Comparison of ENCODE assay signal across 8 cellular contexts in genomic region chr3:11530153-11530721, GRCh38.
DNase-seq lines count a peak whose midpoint lies in the region; FAIRE-seq and TF ChIP-seq lines count a peak whose summit lies in the region.
"Had no signal": no experiment of that assay in that cellular context is flagged by ENCODE, and none has a peak within 500 bp of the region (broad histone marks: within the 10 kb centered on the region; RNA-seq: fewer than 3 reads in every experiment).

No MANE protein-coding gene starts in this region.

- FAIRE-seq in HTR-8/SVneo (lab: Jason Lieb, UNC): peak; percentile 68

- TF ChIP-seq CTCF in ascending aorta (IDR thresholded peaks at IDR 0.05): peak in 1 of 3 experiments; percentile 27
- no peak for TF ChIP-seq CTCF in tibial artery (IDR thresholded peaks at IDR 0.05)

- intact Hi-C loops in ascending aorta (cut with DNase I) (no loop called here), tibial artery (cut with DNase I; ENCODE audit: low total_unique reads) (no loop called here)
- intact Hi-C loops in activated T-helper 1 cell treated with anti-CD3 and anti-CD28 coated beads, Interleukin-12 subunit alpha, Interleukin-12 subunit beta, Interleukin-2, Interleukin-4 antibody, amounts not matched to agents 30 ng/mL and 10 ng/mL and 1 ng/mL, durations not matched to agents 14 hours and 24 hours and 36 hours (cut with micrococcal nuclease): no loop called here

- peaks cover 3% of the 10 kb centered on the region for H3K36me3 Mint-ChIP-seq in activated T-helper 1 cell treated with anti-CD3 and anti-CD28 coated beads, Interleukin-12 subunit alpha, Interleukin-12 subunit beta, Interleukin-2, Interleukin-4 antibody, amounts not matched to agents 30 ng/mL and 10 ng/mL and 1 ng/mL, durations not matched to agents 14 hours and 24 hours and 36 hours (ENCODE audit: low read depth)

- peak; percentile 56 for DNase-seq in HTR-8/SVneo (ENCODE audit: insufficient read length, low spot score)
- DNase-seq in ascending aorta (ENCODE audit: low spot score in 2 of 2): peak in 1 of 2 donors; percentile 82
- DNase-seq in hippocampal formation (lab: John Stamatoyannopoulos, UW): peak; percentile 12 to 18
- DNase-seq in tibial artery: peak in 1 of 2 donors; percentile 79
- DNase-seq in activated T-helper 1 cell treated with anti-CD3 and anti-CD28 coated beads, Interleukin-12 subunit alpha, Interleukin-12 subunit beta, Interleukin-2, Interleukin-4 antibody, amounts not matched to agents 30 ng/mL and 10 ng/mL and 1 ng/mL, durations not matched to agents 14 hours and 24 hours and 36 hours (ENCODE audit: low spot score): no peak
- DNase-seq in NCI-H2196 (lab: John Stamatoyannopoulos, UW; ENCODE audit: unreplicated experiment): no peak
- DNase-seq in DMS114 treated with DMSO at 0.1 percent for 48 hours (lab: John Stamatoyannopoulos, UW; ENCODE audit: unreplicated experiment): no peak
- DNase-seq: NK-92 treated with Interleukin-12 subunit alpha and Interleukin-12 subunit beta, amount 100 ng/mL, for 24 hours had no signal

- H3K4me1 ChIP-seq in ascending aorta (peaks cover 20 to 36% of the 10 kb centered on the region in 2 donors), tibial artery (peaks cover 0 to 49% (median 47%) of the 10 kb centered on the region in 4 donors)

- H3K4me1 Mint-ChIP-seq in activated T-helper 1 cell treated with anti-CD3 and anti-CD28 coated beads, Interleukin-12 subunit alpha, Interleukin-12 subunit beta, Interleukin-2, Interleukin-4 antibody, amounts not matched to agents 30 ng/mL and 10 ng/mL and 1 ng/mL, durations not matched to agents 14 hours and 24 hours and 36 hours (ENCODE audit: low read depth): no peaks in the 10 kb centered on the region

- peaks cover 4% of the 10 kb centered on the region for H3K9me3 Mint-ChIP-seq in activated T-helper 1 cell treated with anti-CD3 and anti-CD28 coated beads, Interleukin-12 subunit alpha, Interleukin-12 subunit beta, Interleukin-2, Interleukin-4 antibody, amounts not matched to agents 30 ng/mL and 10 ng/mL and 1 ng/mL, durations not matched to agents 14 hours and 24 hours and 36 hours

- H3K27ac Mint-ChIP-seq in activated T-helper 1 cell treated with anti-CD3 and anti-CD28 coated beads, Interleukin-12 subunit alpha, Interleukin-12 subunit beta, Interleukin-2, Interleukin-4 antibody, amounts not matched to agents 30 ng/mL and 10 ng/mL and 1 ng/mL, durations not matched to agents 14 hours and 24 hours and 36 hours: no peak overlapping the region

- H3K27ac ChIP-seq in ascending aorta (peak overlapping the region; percentile 31 to 48), tibial artery (peak overlapping the region; percentile 3 to 17)

- no peaks in the 10 kb centered on the region for H3K27me3 Mint-ChIP-seq in activated T-helper 1 cell treated with anti-CD3 and anti-CD28 coated beads, Interleukin-12 subunit alpha, Interleukin-12 subunit beta, Interleukin-2, Interleukin-4 antibody, amounts not matched to agents 30 ng/mL and 10 ng/mL and 1 ng/mL, durations not matched to agents 14 hours and 24 hours and 36 hours (ENCODE audit: insufficient read depth)

- H3K4me3 ChIP-seq in ascending aorta: no peak overlapping the region
- no peak overlapping the region for H3K4me3 ChIP-seq in tibial artery

- H3K36me3 ChIP-seq in ascending aorta: no peaks in the 10 kb centered on the region
- H3K36me3 ChIP-seq in tibial artery: no peaks in the 10 kb centered on the region

- H3K4me3 Mint-ChIP-seq in activated T-helper 1 cell treated with anti-CD3 and anti-CD28 coated beads, Interleukin-12 subunit alpha, Interleukin-12 subunit beta, Interleukin-2, Interleukin-4 antibody, amounts not matched to agents 30 ng/mL and 10 ng/mL and 1 ng/mL, durations not matched to agents 14 hours and 24 hours and 36 hours: no peak overlapping the region

- H3K27me3 ChIP-seq in ascending aorta (no peaks in the 10 kb centered on the region), tibial artery (no peaks in the 10 kb centered on the region)

- H3K9me3 ChIP-seq in ascending aorta (no peaks in the 10 kb centered on the region), tibial artery (no peaks in the 10 kb centered on the region)

Comparison
In these comparisons a context has a peak if more than half of its experiments do, and no peak if none do; other contexts are left out.
1. DNase-seq: peak in HTR-8/SVneo (single experiment) and hippocampal formation (2 of 2); none in activated T-helper 1 cell treated with anti-CD3 and anti-CD28 coated beads, Interleukin-12 subunit alpha, Interleukin-12 subunit beta, Interleukin-2, Interleukin-4 antibody, amounts not matched to agents 30 ng/mL and 10 ng/mL and 1 ng/mL, durations not matched to agents 14 hours and 24 hours and 36 hours (single experiment), NCI-H2196 (single experiment) and DMS114 treated with DMSO at 0.1 percent for 48 hours (single experiment).